In the genomic region with DNA sequence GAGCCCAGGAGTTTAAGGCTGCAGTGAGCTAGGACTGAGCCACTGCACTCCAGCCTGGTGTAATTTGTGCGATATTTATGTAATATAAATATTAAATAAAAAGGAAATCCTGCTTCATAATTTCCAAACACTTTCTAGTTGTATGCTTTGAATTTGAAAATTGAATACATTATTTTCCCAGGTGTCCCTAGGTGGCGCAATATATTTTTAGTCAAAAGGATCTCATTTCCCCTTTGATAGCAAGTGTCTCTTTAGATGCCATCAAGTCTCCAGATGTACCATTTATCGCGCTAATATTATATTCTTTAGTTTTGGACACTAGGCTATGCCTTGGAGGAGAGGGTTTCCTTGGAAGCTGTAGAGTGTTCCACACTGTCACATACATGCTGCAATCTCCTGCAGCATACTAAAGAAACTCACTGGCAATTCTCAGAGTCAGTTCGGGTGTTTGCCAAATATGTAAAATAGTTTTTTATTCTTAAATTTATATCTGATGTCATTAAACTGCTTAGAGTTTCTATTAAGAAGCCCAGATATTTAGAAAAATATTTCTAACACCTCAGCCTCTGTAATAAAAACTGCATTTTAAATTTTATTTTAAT, we compare ENCODE assay signal across 8 cellular contexts. TPM values are rescaled to one million over a fixed set of nuclear protein-coding genes. Genes with fewer than 3 reads are reported as not detected.
A peak's percentile ranks its signal among the peaks of the same experiment; 100 is the strongest.
DNase-seq lines count a peak whose midpoint lies in the region; TF ChIP-seq lines count a peak whose summit lies in the region.

No MANE protein-coding gene starts in this region.

- H3K27me3 ChIP-seq in PC-9 (ENCODE audit: insufficient read depth, low read depth), result no peaks in the 10 kb centered on the region

- no peak overlapping the region for H3K4me3 ChIP-seq in GM12864 (ENCODE audit: low read depth, low read length)
- H3K4me3 ChIP-seq in PC-9, result no peak overlapping the region

- TF ChIP-seq CTCF in GM12864 (IDR thresholded peaks at IDR 0.05; ENCODE audit: low read depth, low read length, missing control alignments) (peak; percentile 47), PC-9 (conservative IDR thresholded peaks at IDR 0.05) (peak; percentile 69; the same call in 1 of the 2 replicates)

- in situ Hi-C loops in ACHN (cut with HindIII; ENCODE audit: low pct_ligation_motif_present, low pct_unique_long_range_greater_than_20kb, low sequenced_read_pairs), result no loop called here

- H3K4me1 ChIP-seq in PC-9 (replicated peaks; ENCODE audit: insufficient read depth), result peaks cover 16% of the 10 kb centered on the region

- no peaks in the 10 kb centered on the region for H3K36me3 ChIP-seq in PC-9 (ENCODE audit: low read depth)

- no peak overlapping the region for H3K27ac ChIP-seq in PC-9

- no peak overlapping the region for H3K4me2 ChIP-seq in PC-9

- intact Hi-C loops in PC-9 (cut with micrococcal nuclease; ENCODE audit: unreplicated experiment), result no loop called here

- CTCF ChIA-PET in PC-9 (lab: Charles Lee), result no interaction called here

- no TSS peak for BruUV-seq in PC-9 (replicated peaks; lab: Mats Ljungman, UMichigan)

- no peaks in the 10 kb centered on the region for H3K9me3 ChIP-seq in PC-9 (ENCODE audit: insufficient read depth, low read depth)

- H3F3A ChIP-seq in PC-9 (ENCODE audit: insufficient read depth, low read depth), result peaks cover 11% of the 10 kb centered on the region; the same call in 1 of the 2 replicates

- DNase-seq in ACHN (peak; percentile 27), GM12864 (ENCODE audit: low read depth) (no peak), PC-9 (no peak), glomerular visceral epithelial cell (ENCODE audit: extremely low spot score) (peak; percentile 15), Ammon's horn (ENCODE audit: low spot score) (no peak), NCI-H187 (lab: John Stamatoyannopoulos, UW) (no peak), anterior cingulate cortex (lab: John Stamatoyannopoulos, UW) (no peak)
- DNase-seq in activated CD4-positive, alpha-beta T cell treated with anti-CD3 and anti-CD28 coated beads for 1 hour, result no peak

- H2AFZ ChIP-seq in PC-9, result no peak overlapping the region

- POLR2A ChIA-PET in PC-9 (lab: Charles Lee; ENCODE audit: unreplicated experiment), result no interaction called here

- no peaks in the 10 kb centered on the region for H4K20me1 ChIP-seq in PC-9 (ENCODE audit: insufficient read depth)

- no peaks in the 10 kb centered on the region for H3K9me2 ChIP-seq in PC-9 (ENCODE audit: insufficient read depth)

- H3K79me2 ChIP-seq in PC-9 (ENCODE audit: low read depth), result no peaks in the 10 kb centered on the region

RNA-seq across cellular contexts. Expression of a gene that starts 5.6 kb away (rescaled TPM):
- total RNA-seq in PC-9 (2021), result 5.9 and 7.7 TPM in 2 replicates

RNA-seq across cellular contexts. Expression of a gene that starts 7.1 kb away (rescaled TPM):
- 33.1 and 54.5 TPM in 2 replicates for total RNA-seq in PC-9 (2021)

Comparison
In these comparisons a context has a peak if more than half of its experiments do, and no peak if none do; other contexts are left out.
1. DNase-seq: peak in ACHN (single experiment) and glomerular visceral epithelial cell (single experiment); none in GM12864 (single experiment), PC-9 (0 of 2), Ammon's horn (single experiment), NCI-H187 (0 of 2), activated CD4-positive, alpha-beta T cell treated with anti-CD3 and anti-CD28 coated beads for 1 hour (single experiment) and anterior cingulate cortex (0 of 58).